Comparison of ENCODE assay signal across 8 cellular contexts in genomic region chr6:99119109-99120031, GRCh38.
A peak's percentile ranks its signal among the peaks of the same experiment; 100 is the strongest.
DNase-seq lines count a peak whose midpoint lies in the region; ATAC-seq lines count a peak whose summit lies in the region.

No MANE protein-coding gene starts in this region.

- DNase-seq in DMS153 treated with DMSO at 0.1 percent for 48 hours (lab: John Stamatoyannopoulos, UW; ENCODE audit: unreplicated experiment), result peak; percentile 74
- peak; percentile 18 for DNase-seq in HK-2 (ENCODE audit: unreplicated experiment)
- DNase-seq in NCI-H748 treated with DMSO at 0.1 percent for 48 hours (lab: John Stamatoyannopoulos, UW), result peak; percentile 55
- peak; percentile 70 for DNase-seq in astrocyte of the hippocampus (ENCODE audit: low read depth, low spot score)
- DNase-seq in iris pigment epithelial cell (ENCODE audit: low read depth), result peak; percentile 54
- peak; percentile 19 for DNase-seq in stromal cell of bone marrow (ENCODE audit: low read depth)

- ATAC-seq in GM19351 (IDR thresholded peaks at IDR 0.05; ENCODE audit: unreplicated experiment) (peak; percentile 79), HG02970 (IDR thresholded peaks at IDR 0.05; ENCODE audit: low FRiP score, unreplicated experiment) (no peak)

Comparison
In these comparisons a context has a peak if more than half of its experiments do, and no peak if none do; other contexts are left out.
1. DNase-seq: peak in every context shown above with its lines; median percentile 74 in DMS153 treated with DMSO at 0.1 percent for 48 hours; 70 in astrocyte of the hippocampus; 55 in NCI-H748 treated with DMSO at 0.1 percent for 48 hours; 54 in iris pigment epithelial cell; 19 in stromal cell of bone marrow; 18 in HK-2.